8 cellular contexts compared by ENCODE assay signal in genomic region chr19:4140237-4140711, GRCh38. TPM values are rescaled to one million over a fixed set of nuclear protein-coding genes. Genes with fewer than 3 reads are reported as not detected.
DNase-seq lines count a peak whose midpoint lies in the region; ATAC-seq and TF ChIP-seq lines count a peak whose summit lies in the region.

No MANE protein-coding gene starts in this region.

- no peaks in the 10 kb centered on the region for H3K36me3 ChIP-seq in lower lobe of right lung
- H3K36me3 ChIP-seq in vagina: no peaks in the 10 kb centered on the region

- TF ChIP-seq POLR2A in vagina (IDR thresholded peaks at IDR 0.05): no peak

- intact Hi-C loops in lower lobe of right lung (cut with DNase I): no loop called here
- intact Hi-C loops in vagina (cut with DNase I): no loop called here

- peak; percentile 55 for TF ChIP-seq CTCF in lower lobe of right lung (IDR thresholded peaks at IDR 0.05)
- TF ChIP-seq CTCF in vagina (IDR thresholded peaks at IDR 0.05): peak in 2 of 3 experiments; percentile 23 to 24

- H3K27me3 ChIP-seq in lower lobe of right lung (ENCODE audit: low read depth) (no peaks in the 10 kb centered on the region), vagina (no peaks in the 10 kb centered on the region)

- ATAC-seq in lower lobe of right lung (peak; percentile 92 to 94), GM18873 (IDR thresholded peaks at IDR 0.05; ENCODE audit: low FRiP score, unreplicated experiment) (no peak)

- H3K4me3 ChIP-seq in lower lobe of right lung (no peak overlapping the region), vagina (no peak overlapping the region)

- H3K4me1 ChIP-seq in lower lobe of right lung (peaks cover 7% of the 10 kb centered on the region), vagina (no peaks in the 10 kb centered on the region)

- DNase-seq in stimulated activated CD4-positive, alpha-beta T cell treated with anti-CD3 and anti-CD28 coated beads, Interleukin-1b, Interleukin-23, amount 100 ng/mL, for 48 hours: peak; percentile 13
- DNase-seq in stimulated activated CD4-positive, alpha-beta T cell treated with anti-CD3 and anti-CD28 coated beads, Interleukin-12 subunit alpha, Interleukin-12 subunit beta, amount 100 ng/mL, for 4 hours: no peak
- peak; percentile 70 for DNase-seq in MV-4-11 (lab: John Stamatoyannopoulos, UW)
- peak; percentile 56 for DNase-seq in SIG-M5 (lab: John Stamatoyannopoulos, UW)
- peak; percentile 56 for DNase-seq in dedifferentiated amniotic fluid mesenchymal stem cell (ENCODE audit: extremely low spot score)
- peak; percentile 56 for DNase-seq in lower lobe of right lung
- DNase-seq in vagina (ENCODE audit: extremely low spot score in 2 of 2): no peak

- no peak overlapping the region for H3K27ac ChIP-seq in lower lobe of right lung
- no peak overlapping the region for H3K27ac ChIP-seq in vagina

- no peaks in the 10 kb centered on the region for H3K9me3 ChIP-seq in lower lobe of right lung
- no peaks in the 10 kb centered on the region for H3K9me3 ChIP-seq in vagina

RNA-seq across cellular contexts. Expression of gene CREB3L3, which starts 13.2 kb away (rescaled TPM):
- total RNA-seq in lower lobe of right lung (not detected), vagina (not detected)

RNA-seq across cellular contexts. Expression of gene MAP2K2, which starts 16.4 kb away (rescaled TPM):
- 125 TPM for total RNA-seq in lower lobe of right lung
- total RNA-seq in vagina: 104 TPM

RNA-seq across cellular contexts. Expression of gene SIRT6, which starts 42.1 kb away (rescaled TPM):
- 18.1 TPM for total RNA-seq in lower lobe of right lung
- total RNA-seq in vagina: 65.6 TPM

RNA-seq across cellular contexts. Expression of gene ANKRD24, which starts 42.2 kb away (rescaled TPM):
- 1.9 TPM for total RNA-seq in lower lobe of right lung
- 0.25 TPM for total RNA-seq in vagina

Comparison
In these comparisons a context has a peak if more than half of its experiments do, and no peak if none do; other contexts are left out.
1. DNase-seq: peak in stimulated activated CD4-positive, alpha-beta T cell treated with anti-CD3 and anti-CD28 coated beads, Interleukin-1b, Interleukin-23, amount 100 ng/mL, for 48 hours (single experiment), MV-4-11 (single experiment), SIG-M5 (single experiment), dedifferentiated amniotic fluid mesenchymal stem cell (single experiment) and lower lobe of right lung (single experiment); none in stimulated activated CD4-positive, alpha-beta T cell treated with anti-CD3 and anti-CD28 coated beads, Interleukin-12 subunit alpha, Interleukin-12 subunit beta, amount 100 ng/mL, for 4 hours (single experiment) and vagina (0 of 2).